Comparison of ENCODE assay signal across 12 cellular contexts in genomic region chr14:102828201-102828600, GRCh38. TPM values are rescaled to one million over a fixed set of nuclear protein-coding genes. Genes with fewer than 3 reads are reported as not detected.
DNase-seq lines count a peak whose midpoint lies in the region; ATAC-seq, FAIRE-seq and TF ChIP-seq lines count a peak whose summit lies in the region.
"Had no signal": no experiment of that assay in that cellular context is flagged by ENCODE, and none has a peak within 500 bp of the region (broad histone marks: within the 10 kb centered on the region; RNA-seq: fewer than 3 reads in every experiment).

No MANE protein-coding gene starts in this region.

- no peak overlapping the region for H2BK15ac ChIP-seq in H1 (ENCODE audit: low read length)

- no peak overlapping the region for H3K4me2 ChIP-seq in H1 (ENCODE audit: insufficient read depth in 1 of 2, low read depth in 2 of 2, low read length in 2 of 2)

- no peak overlapping the region for H2BK12ac ChIP-seq in H1 (ENCODE audit: low read depth, low read length)

- 0 out of 2 replicates have a peak, but pooled peaks cover 3% of the 10 kb centered on the region for H3K79me1 ChIP-seq in H1 (ENCODE audit: low read depth, low read length)

- POLR2A ChIA-PET in H1 (lab: Charles Lee; ENCODE audit: partially characterized antibody), result no interaction called here

- no peak overlapping the region for H4K5ac ChIP-seq in H1 (ENCODE audit: insufficient read length, low read depth, low read length)

- WGBS in H1 (ENCODE audit: extremely low coverage in 1 of 2, insufficient coverage in 1 of 2, insufficient read length in 1 of 2, insufficient replicate concordance in 2 of 2, low coverage in 1 of 2, low lambda C conversion rate in 2 of 2, missing lambda C conversion rate in 1 of 2), 2 experiments, result 85% methylated on average over 10 of the region's 10 CpGs; no CpG with 5 or more reads in 1 of the 2 experiments
- WGBS in pancreas, 2 donors, result 13 to 22% methylated on average over 10 of the region's 10 CpGs

- FAIRE-seq in H1 (lab: Jason Lieb, UNC), result no peak
- FAIRE-seq in pancreas (lab: Jason Lieb, UNC), result no peak

- TF ChIP-seq CTCF in NB4 (IDR thresholded peaks at IDR 0.05; ENCODE audit: low read depth, low read length), result no peak
- TF ChIP-seq CTCF in H1 (IDR thresholded peaks at IDR 0.05; ENCODE audit: control extremely low read depth in 1 of 3, insufficient read depth in 1 of 3, low read depth in 1 of 3, low read length in 3 of 3), result no peak
- no peak for TF ChIP-seq CTCF in pancreas (IDR thresholded peaks at IDR 0.05)

- no peak overlapping the region for H3K4me3 ChIP-seq in NB4 (ENCODE audit: low read depth, low read length)
- no peak overlapping the region for H3K4me3 ChIP-seq in H1 (ENCODE audit: extremely low read depth in 1 of 4, insufficient read depth in 2 of 4, low read depth in 3 of 4, low read length in 4 of 4)
- peak overlapping the region in 2 of 4 donors; percentile 21 to 34 for H3K4me3 ChIP-seq in pancreas
- H3K4me3 ChIP-seq: tibial artery had no signal

- CTCF ChIA-PET in H1 (lab: Charles Lee; ENCODE audit: partially characterized antibody), result interaction anchor here (1.0 to 1.3 kb wide), 2 partner anchors 14 to 53 kb away, joined by 4 to 5 read pairs; no protein-coding TSS in a partner anchor

- H3K9ac ChIP-seq in H1 (replicated peaks in 1 of 4; ENCODE audit: extremely low read depth in 1 of 4, low read depth in 3 of 4, low read length in 3 of 4), result no peak overlapping the region
- H3K9ac ChIP-seq: parathyroid adenoma had no signal

- H3K14ac ChIP-seq in H1 (ENCODE audit: insufficient read length), result no peak overlapping the region

- H2BK20ac ChIP-seq in H1 (ENCODE audit: low read length), result peak overlapping the region; percentile 5; the same call in 1 of the 2 replicates

- no peak overlapping the region for H4K8ac ChIP-seq in H1 (ENCODE audit: extremely low read depth, insufficient read depth, low read length)

- no peaks in the 10 kb centered on the region for H3K9me3 ChIP-seq in H1 (ENCODE audit: insufficient read depth in 2 of 2, low read depth in 1 of 2, low read length in 1 of 2)
- H3K9me3 ChIP-seq in pancreas, result no peaks in the 10 kb centered on the region
- H3K9me3 ChIP-seq: tibial artery had no signal

- no peaks in the 10 kb centered on the region for H3K36me3 ChIP-seq in H1 (ENCODE audit: control insufficient read depth in 2 of 4, insufficient read depth in 4 of 4, low read length in 3 of 4)
- no peaks in the 10 kb centered on the region for H3K36me3 ChIP-seq in pancreas

- H3K23ac ChIP-seq in H1 (ENCODE audit: insufficient read length), result no peak overlapping the region

- no peak overlapping the region for H2BK120ac ChIP-seq in H1 (replicated peaks; ENCODE audit: low read depth, low read length)

- H3K79me2 ChIP-seq in H1 (ENCODE audit: control insufficient read depth in 1 of 2, insufficient read depth in 2 of 2, low read length in 2 of 2), result peaks cover 0 to 8% of the 10 kb centered on the region in 2 experiments; a peak in 2 of 4 replicates

- no peak overlapping the region for H2AK5ac ChIP-seq in H1 (ENCODE audit: low read depth, low read length)

- H3K27me3 ChIP-seq in H1 (replicated peaks in 1 of 4; ENCODE audit: control insufficient read depth in 3 of 4, extremely low read depth in 1 of 4, insufficient read depth in 3 of 4, low read length in 3 of 4), result no peaks in the 10 kb centered on the region
- no peaks in the 10 kb centered on the region for H3K27me3 ChIP-seq in pancreas
- H3K27me3 ChIP-seq: tibial artery had no signal

- no peak overlapping the region for H3K4ac ChIP-seq in H1 (replicated peaks; ENCODE audit: insufficient read length, low read depth, low read length)

- DNase-seq in NCI-H82 (lab: John Stamatoyannopoulos, UW) (peak; percentile 16), NCI-H82 treated with DMSO at 0.1 percent for 48 hours (lab: John Stamatoyannopoulos, UW; ENCODE audit: unreplicated experiment) (no peak), NB4 (ENCODE audit: low read depth) (peak; percentile 19), H1 (ENCODE audit: low read depth in 1 of 2, low spot score in 2 of 2) (no peak), pancreas (no peak), ureter (ENCODE audit: low spot score) (no peak), cerebellar cortex (ENCODE audit: low spot score) (no peak)
- no peak for DNase-seq in effector CD4-positive, alpha-beta T cell
- DNase-seq: NCI-H774, SHP77 treated with DMSO at 0.1 percent for 48 hours, tibial artery had no signal

- H4K91ac ChIP-seq in H1 (replicated peaks; ENCODE audit: insufficient read length, low read length), result no peak overlapping the region

- H3K27ac ChIP-seq in H1 (ENCODE audit: low read depth, low read length), result no peak overlapping the region
- no peak overlapping the region for H3K27ac ChIP-seq in pancreas
- H3K27ac ChIP-seq: parathyroid adenoma, tibial artery had no signal

- peaks cover 9 to 22% (median 21%) of the 10 kb centered on the region in 4 experiments for H3K4me1 ChIP-seq in H1 (replicated peaks in 1 of 4; ENCODE audit: control insufficient read depth in 3 of 4, insufficient read depth in 4 of 4, low read length in 3 of 4)
- H3K4me1 ChIP-seq in pancreas, result no peaks in the 10 kb centered on the region
- H3K4me1 ChIP-seq: parathyroid adenoma had no signal

- peak in 3 of 4 donors; percentile 50 to 61 (median 51) for ATAC-seq in pancreas

- no peak for TF ChIP-seq RAD21 in H1 (IDR thresholded peaks at IDR 0.05 in 1 of 2, conservative IDR thresholded peaks at IDR 0.05 in 1 of 2; ENCODE audit: low read depth in 2 of 2, low read length in 2 of 2)

- no peaks in the 10 kb centered on the region for H3K23me2 ChIP-seq in H1 (ENCODE audit: low read depth, low read length)

- no peak for TF ChIP-seq POLR2A in NB4 (IDR thresholded peaks at IDR 0.05; ENCODE audit: extremely low read depth, insufficient read length)
- no peak for TF ChIP-seq POLR2A in H1 (IDR thresholded peaks at IDR 0.05; ENCODE audit: control extremely low read depth in 1 of 2, low read depth in 2 of 2, low read length in 2 of 2)

- H3K56ac ChIP-seq in H1 (replicated peaks; ENCODE audit: insufficient read length, low read depth, low read length), result no peak overlapping the region

- no peak overlapping the region for H2AFZ ChIP-seq in H1 (ENCODE audit: low read length)
- H2AFZ ChIP-seq: parathyroid adenoma had no signal

- no peak overlapping the region for H2BK5ac ChIP-seq in H1 (ENCODE audit: low read depth, low read length)

- intact Hi-C loops in pancreas (cut with DNase I), result no loop called here

- no peak overlapping the region for H3K18ac ChIP-seq in H1 (ENCODE audit: extremely low read depth, low read length)

- no peaks in the 10 kb centered on the region for H4K20me1 ChIP-seq in H1 (replicated peaks in 1 of 2; ENCODE audit: control insufficient read depth in 1 of 2, insufficient read depth in 2 of 2, low read length in 2 of 2)

- no peak for TF ChIP-seq EP300 in H1 (IDR thresholded peaks at IDR 0.05; ENCODE audit: borderline replicate concordance in 1 of 2, low read depth in 2 of 2, low read length in 2 of 2)

TF ChIP-seq in H1, 55 proteins besides CTCF, POLR2A, EP300 and RAD21:
- no peak for TF ChIP-seq BRCA1 (IDR thresholded peaks at IDR 0.05; ENCODE audit: low read depth, low read length)
- TF ChIP-seq NANOG (IDR thresholded peaks at IDR 0.05; ENCODE audit: insufficient read depth, low read depth, low read length, poor library complexity, severe bottlenecking), result no peak
- no peak for TF ChIP-seq CREB1 (IDR thresholded peaks at IDR 0.05)
- TF ChIP-seq RBBP5 (IDR thresholded peaks at IDR 0.05; ENCODE audit: borderline replicate concordance, low read depth, low read length), result no peak
- no peak for TF ChIP-seq ATF2 (IDR thresholded peaks at IDR 0.05; ENCODE audit: low read length)
- TF ChIP-seq BACH1 (IDR thresholded peaks at IDR 0.05; ENCODE audit: low read length), result no peak

RNA-seq across cellular contexts. Expression of gene TRAF3, which starts 51.0 kb away (rescaled TPM):
- total RNA-seq in H1 (2021; fragmentation: NEBNext Ultra II Directional; extraction: Animal tissue kit (Norgen Biotek cat#: 25700)), result 10.0 and 12.1 TPM in 2 replicates
- polyA plus RNA-seq in H1 (2011; rRNA removed) (5.8 and 6.5 TPM in 2 replicates), pancreas (1 to 10 TPM; 3.6 to 4.5 TPM)
- 6.7 TPM for polyA plus RNA-seq in H1 (2011; cell fraction: cytosol; rRNA removed)
- polyA plus RNA-seq in H1 (2011; cell fraction: nucleus; rRNA removed), result 11.0 TPM
- polyA plus RNA-seq in H1 (2012, experiment 1 of 2), result 6.8 to 8.1 TPM (median 7.6 TPM) in 4 replicates
- polyA plus RNA-seq in H1 (2012, experiment 2 of 2), result 3.8 TPM
- 4.9 TPM for polyA plus RNA-seq in H1 (2013, experiment 1 of 2)
- 5.2 TPM for polyA plus RNA-seq in H1 (2013, experiment 2 of 2)
- 14.0 and 19.4 TPM in 2 replicates for polyA minus RNA-seq in H1 (2011; rRNA and poly(A)+ RNA removed)
- 4.9 TPM for polyA minus RNA-seq in H1 (2011; cell fraction: cytosol; rRNA and poly(A)+ RNA removed)
- 10.2 TPM for polyA minus RNA-seq in H1 (2011; cell fraction: nucleus; rRNA and poly(A)+ RNA removed)
- total RNA-seq in pancreas (10 to 100 TPM in 1 of 6 donors, 1 to 10 TPM in 5; 4.3 to 14.7 (median 6.4) TPM), ureter (29.9 TPM)

Comparison
In these comparisons a context has a peak if more than half of its experiments do, and no peak if none do; other contexts are left out.
1. DNase-seq: peak in NCI-H82 (single experiment) and NB4 (single experiment); none in NCI-H82 treated with DMSO at 0.1 percent for 48 hours (single experiment), H1 (0 of 2), pancreas (0 of 6), ureter (single experiment), cerebellar cortex (single experiment) and effector CD4-positive, alpha-beta T cell (single experiment).